ENCODE assay signal across 1 cellular context in genomic region chr1:10032287-10032589, GRCh38.
TF ChIP-seq lines count a peak whose summit lies in the region.

No MANE protein-coding gene starts in this region.

TF ChIP-seq in HEK293, 187 proteins besides CTCF, POLR2A, EP300 and RAD21 (continued from another document):
- TF ChIP-seq PRDM4 (tag by site-specific recombination; IDR thresholded peaks at IDR 0.05) (peak; percentile 100), ZNF148 (tag by site-specific recombination; IDR thresholded peaks at IDR 0.05; ENCODE audit: borderline replicate concordance) (no peak), ZNF610 (tag by site-specific recombination; IDR thresholded peaks at IDR 0.05; ENCODE audit: borderline replicate concordance) (peak; percentile 62; the same call in 1 of the 2 replicates), ZNF223 (tag by site-specific recombination; IDR thresholded peaks at IDR 0.05) (no peak), ZNF843 (tag by site-specific recombination; IDR thresholded peaks at IDR 0.05) (0 out of 2 replicates have a peak, but pooled peaks have one; percentile 31), ZNF112 (tag by site-specific recombination; IDR thresholded peaks at IDR 0.05) (no peak), ZIC2 (tag by site-specific recombination; IDR thresholded peaks at IDR 0.05) (no peak), ZNF561 (tag by site-specific recombination; IDR thresholded peaks at IDR 0.05; ENCODE audit: borderline replicate concordance) (no peak), ZNF558 (tag by site-specific recombination; IDR thresholded peaks at IDR 0.05) (0 out of 2 replicates have a peak, but pooled peaks have one; percentile 31), GLIS2 (tag by site-specific recombination; IDR thresholded peaks at IDR 0.05) (peak; percentile 73; the same call in 1 of the 2 replicates), WT1 (tag by site-specific recombination; IDR thresholded peaks at IDR 0.05) (no peak), ZNF600 (tag by site-specific recombination; IDR thresholded peaks at IDR 0.05) (peak; percentile 73)
- TF ChIP-seq, protein P1, sequence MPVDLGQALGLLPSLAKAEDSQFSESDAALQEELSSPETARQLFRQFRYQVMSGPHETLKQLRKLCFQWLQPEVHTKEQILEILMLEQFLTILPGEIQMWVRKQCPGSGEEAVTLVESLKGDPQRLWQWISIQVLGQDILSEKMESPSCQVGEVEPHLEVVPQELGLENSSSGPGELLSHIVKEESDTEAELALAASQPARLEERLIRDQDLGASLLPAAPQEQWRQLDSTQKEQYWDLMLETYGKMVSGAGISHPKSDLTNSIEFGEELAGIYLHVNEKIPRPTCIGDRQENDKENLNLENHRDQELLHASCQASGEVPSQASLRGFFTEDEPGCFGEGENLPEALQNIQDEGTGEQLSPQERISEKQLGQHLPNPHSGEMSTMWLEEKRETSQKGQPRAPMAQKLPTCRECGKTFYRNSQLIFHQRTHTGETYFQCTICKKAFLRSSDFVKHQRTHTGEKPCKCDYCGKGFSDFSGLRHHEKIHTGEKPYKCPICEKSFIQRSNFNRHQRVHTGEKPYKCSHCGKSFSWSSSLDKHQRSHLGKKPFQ (tag by site-specific recombination; IDR thresholded peaks at IDR 0.05): peak; percentile 27; the same call in 1 of the 2 replicates
- TF ChIP-seq, protein P2, sequence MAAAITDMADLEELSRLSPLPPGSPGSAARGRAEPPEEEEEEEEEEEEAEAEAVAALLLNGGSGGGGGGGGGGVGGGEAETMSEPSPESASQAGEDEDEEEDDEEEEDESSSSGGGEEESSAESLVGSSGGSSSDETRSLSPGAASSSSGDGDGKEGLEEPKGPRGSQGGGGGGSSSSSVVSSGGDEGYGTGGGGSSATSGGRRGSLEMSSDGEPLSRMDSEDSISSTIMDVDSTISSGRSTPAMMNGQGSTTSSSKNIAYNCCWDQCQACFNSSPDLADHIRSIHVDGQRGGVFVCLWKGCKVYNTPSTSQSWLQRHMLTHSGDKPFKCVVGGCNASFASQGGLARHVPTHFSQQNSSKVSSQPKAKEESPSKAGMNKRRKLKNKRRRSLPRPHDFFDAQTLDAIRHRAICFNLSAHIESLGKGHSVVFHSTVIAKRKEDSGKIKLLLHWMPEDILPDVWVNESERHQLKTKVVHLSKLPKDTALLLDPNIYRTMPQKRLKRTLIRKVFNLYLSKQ (tag by site-specific recombination; IDR thresholded peaks at IDR 0.05; ENCODE audit: borderline replicate concordance): no peak
- TF ChIP-seq, protein P3, sequence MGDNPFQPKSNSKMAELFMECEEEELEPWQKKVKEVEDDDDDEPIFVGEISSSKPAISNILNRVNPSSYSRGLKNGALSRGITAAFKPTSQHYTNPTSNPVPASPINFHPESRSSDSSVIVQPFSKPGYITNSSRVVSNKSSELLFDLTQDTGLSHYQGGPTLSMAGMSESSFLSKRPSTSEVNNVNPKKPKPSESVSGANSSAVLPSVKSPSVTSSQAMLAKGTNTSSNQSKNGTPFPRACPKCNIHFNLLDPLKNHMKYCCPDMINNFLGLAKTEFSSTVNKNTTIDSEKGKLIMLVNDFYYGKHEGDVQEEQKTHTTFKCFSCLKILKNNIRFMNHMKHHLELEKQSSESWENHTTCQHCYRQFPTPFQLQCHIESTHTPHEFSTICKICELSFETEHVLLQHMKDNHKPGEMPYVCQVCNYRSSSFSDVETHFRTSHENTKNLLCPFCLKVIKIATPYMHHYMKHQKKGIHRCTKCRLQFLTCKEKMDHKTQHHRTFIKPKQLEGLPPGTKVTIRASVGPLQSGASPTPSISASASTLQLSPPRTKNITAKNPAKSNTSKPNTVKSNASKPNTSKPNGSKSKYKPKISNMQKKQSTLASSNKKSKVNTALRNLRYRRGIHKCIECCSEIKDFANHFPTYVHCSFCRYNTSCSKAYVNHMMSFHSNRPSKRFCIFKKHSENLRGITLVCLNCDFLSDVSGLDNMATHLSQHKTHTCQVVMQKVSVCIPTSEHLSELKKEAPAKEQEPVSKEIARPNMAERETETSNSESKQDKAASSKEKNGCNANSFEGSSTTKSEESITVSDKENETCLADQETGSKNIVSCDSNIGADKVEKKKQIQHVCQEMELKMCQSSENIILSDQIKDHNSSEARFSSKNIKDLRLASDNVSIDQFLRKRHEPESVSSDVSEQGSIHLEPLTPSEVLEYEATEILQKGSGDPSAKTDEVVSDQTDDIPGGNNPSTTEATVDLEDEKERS (tag by site-specific recombination; IDR thresholded peaks at IDR 0.05): no peak
